Comparison of ENCODE assay signal across 8 cellular contexts in genomic region chrX:131762802-131763234, GRCh38.
DNase-seq lines count a peak whose midpoint lies in the region; ATAC-seq lines count a peak whose summit lies in the region.

No MANE protein-coding gene starts in this region.

- DNase-seq in HT-29 (ENCODE audit: low spot score) (peak; percentile 94), cerebellar cortex (ENCODE audit: low spot score) (peak; percentile 60), retina (peak; percentile 89), left lobe of liver (ENCODE audit: low spot score) (no peak), T1000 (lab: John Stamatoyannopoulos, UW) (no peak), NK-92 (lab: John Stamatoyannopoulos, UW; ENCODE audit: unreplicated experiment) (no peak)

- ATAC-seq in GM18511 (IDR thresholded peaks at IDR 0.05; ENCODE audit: unreplicated experiment) = peak; percentile 58
- ATAC-seq in left lobe of liver = no peak
- ATAC-seq in GM21447 (IDR thresholded peaks at IDR 0.05; ENCODE audit: unreplicated experiment) = no peak

Comparison
In these comparisons a context has a peak if more than half of its experiments do, and no peak if none do; other contexts are left out.
1. DNase-seq: peak in HT-29 (single experiment), cerebellar cortex (single experiment) and retina (single experiment); none in left lobe of liver (single experiment), T1000 (single experiment) and NK-92 (single experiment).